Comparison of ENCODE assay signal across 20 cellular contexts in the genomic region with DNA sequence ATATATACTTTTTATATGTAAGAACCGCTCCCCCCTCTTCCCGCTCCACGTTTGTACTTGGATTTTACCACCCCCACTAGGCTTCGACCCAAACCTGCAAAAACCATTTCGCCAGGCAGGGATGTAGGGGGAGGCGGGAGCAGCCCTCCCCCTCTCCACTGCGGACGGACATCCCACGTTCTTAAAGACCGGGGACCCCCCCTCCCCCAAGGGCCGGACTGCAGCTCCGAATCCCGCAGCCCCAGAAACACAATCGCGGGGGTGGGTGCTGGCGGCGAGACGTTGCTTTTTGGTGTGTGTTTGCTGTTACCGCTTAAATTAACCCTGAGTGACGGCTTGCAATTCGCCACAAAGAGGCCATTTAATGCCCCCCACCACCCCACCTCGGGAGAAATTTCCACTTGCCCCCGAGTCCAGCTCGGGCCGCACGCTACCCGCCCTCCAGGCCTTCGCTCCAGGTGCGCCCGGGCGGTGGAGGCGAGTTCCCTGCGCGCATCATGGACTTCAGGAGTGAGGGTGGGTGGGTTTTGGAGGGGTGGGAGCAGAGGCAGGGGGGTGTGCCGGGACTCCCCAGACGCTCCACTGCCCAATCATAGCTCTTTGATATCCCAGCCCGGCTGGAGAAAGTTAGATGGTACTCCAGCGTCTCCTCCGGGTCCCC. TPM values are rescaled to one million over a fixed set of nuclear protein-coding genes. Genes with fewer than 3 reads are reported as not detected.
DNase-seq lines count a peak whose midpoint lies in the region; ATAC-seq and TF ChIP-seq lines count a peak whose summit lies in the region.
"Had no signal": no experiment of that assay in that cellular context is flagged by ENCODE, and none has a peak within 500 bp of the region (broad histone marks: within the 10 kb centered on the region; RNA-seq: fewer than 3 reads in every experiment).

No MANE protein-coding gene starts in this region.

- H3K4me1 Mint-ChIP-seq in naive thymus-derived CD4-positive, alpha-beta T cell, result peaks cover 17 to 33% (median 27%) of the 10 kb centered on the region in 7 donors

- peaks cover 100% of the 10 kb centered on the region for H3K27me3 ChIP-seq in HUES6 (ENCODE audit: control insufficient read depth, insufficient read depth, low read length)
- peaks cover 3 to 32% of the 10 kb centered on the region in 2 donors for H3K27me3 ChIP-seq in naive thymus-derived CD4-positive, alpha-beta T cell (ENCODE audit: control insufficient read depth in 2 of 2, insufficient read depth in 2 of 2, low read length in 2 of 2)
- no peaks in the 10 kb centered on the region for H3K27me3 ChIP-seq in testis
- H3K27me3 ChIP-seq: colonic mucosa had no signal

- intact Hi-C loops in naive thymus-derived CD4-positive, alpha-beta T cell (cut with micrococcal nuclease), result loop anchor here in 1 of 2 donors (5.0 kb wide), 1 partner anchor 51 kb away; no protein-coding TSS in a partner anchor
- intact Hi-C loops in testis (cut with DNase I; ENCODE audit: low total_unique reads), result no loop called here

- POLR2A ChIA-PET in naive thymus-derived CD4-positive, alpha-beta T cell (lab: Charles Lee), result no interaction called here

- no peak for TF ChIP-seq CTCF in astrocyte of the cerebellum (IDR thresholded peaks at IDR 0.05; ENCODE audit: low read depth, low read length, missing control alignments)
- no peak for TF ChIP-seq CTCF in testis (IDR thresholded peaks at IDR 0.05)

- peaks cover 0 to 2% (median 0%) of the 10 kb centered on the region in 11 donors for H3K9me3 Mint-ChIP-seq in naive thymus-derived CD4-positive, alpha-beta T cell
- H3K9me3 Mint-ChIP-seq: activated T-cell treated with anti-CD3 and anti-CD28 coated beads, Interleukin-2, amount 50 U/mL, for 72 hours; stimulated activated naive CD8-positive, alpha-beta T cell treated with anti-CD3 and anti-CD28 coated beads, Interleukin-15, amount 100 ng/mL, for 72 hours had no signal

- no peak overlapping the region for H3K27ac Mint-ChIP-seq in naive thymus-derived CD4-positive, alpha-beta T cell
- H3K27ac Mint-ChIP-seq: activated T-cell treated with anti-CD3 and anti-CD28 coated beads, Interleukin-2, amount 50 U/mL, for 72 hours; CD4-positive, CD25-positive, alpha-beta regulatory T cell; stimulated activated naive CD8-positive, alpha-beta T cell treated with anti-CD3 and anti-CD28 coated beads, Interleukin-15, amount 100 ng/mL, for 72 hours had no signal

- peaks cover 42% of the 10 kb centered on the region for H3K4me1 ChIP-seq in HUES6 (ENCODE audit: control insufficient read depth, insufficient read depth, low read length)
- peaks cover 5 to 9% of the 10 kb centered on the region in 2 donors for H3K4me1 ChIP-seq in naive thymus-derived CD4-positive, alpha-beta T cell (ENCODE audit: control insufficient read depth in 2 of 2, insufficient read depth in 2 of 2, low read length in 2 of 2)
- peaks cover 69% of the 10 kb centered on the region for H3K4me1 ChIP-seq in testis

- no peak overlapping the region for H3K27ac ChIP-seq in HUES6 (ENCODE audit: low read depth, low read length)
- no peak overlapping the region for H3K27ac ChIP-seq in naive thymus-derived CD4-positive, alpha-beta T cell (ENCODE audit: low read depth, low read length)
- peak overlapping the region in 1 of 2 donors; percentile 94 for H3K27ac ChIP-seq in testis

- in situ Hi-C loops in astrocyte of the cerebellum (cut with HindIII; ENCODE audit: low sequenced_read_pairs), result no loop called here

- H3K9ac ChIP-seq in HUES6 (ENCODE audit: low read length), result no peak overlapping the region

- H3K4me3 Mint-ChIP-seq in naive thymus-derived CD4-positive, alpha-beta T cell, result peak overlapping the region in 7 of 10 donors; percentile 12 to 94 (median 76)

- H3K36me3 Mint-ChIP-seq in naive thymus-derived CD4-positive, alpha-beta T cell, result peaks cover 0 to 9% (median 4%) of the 10 kb centered on the region in 5 donors
- H3K36me3 Mint-ChIP-seq: CD4-positive, CD25-positive, alpha-beta regulatory T cell had no signal

- H3K4me3 ChIP-seq in HUES6 (ENCODE audit: low read depth, low read length), result peak overlapping the region; percentile 40
- peak overlapping the region; percentile 0 for H3K4me3 ChIP-seq in astrocyte of the cerebellum (ENCODE audit: low read depth, low read length)
- H3K4me3 ChIP-seq in naive thymus-derived CD4-positive, alpha-beta T cell (ENCODE audit: low read length), result no peak overlapping the region
- H3K4me3 ChIP-seq in testis, result peak overlapping the region; percentile 55 to 56
- H3K4me3 ChIP-seq: colonic mucosa had no signal

- no peak for ATAC-seq in naive thymus-derived CD4-positive, alpha-beta T cell
- ATAC-seq: stimulated activated naive CD8-positive, alpha-beta T cell treated with anti-CD3 and anti-CD28 coated beads, Interleukin-15, amount 100 ng/mL, for 72 hours had no signal

- CTCF ChIA-PET in naive thymus-derived CD4-positive, alpha-beta T cell (lab: Charles Lee), result interaction anchor here (0.8 kb wide), 1 partner anchor 50 kb away, joined by 3 read pairs; no protein-coding TSS in a partner anchor

- no peaks in the 10 kb centered on the region for H3K36me3 ChIP-seq in HUES6 (ENCODE audit: control insufficient read depth, insufficient read depth, low read length)
- H3K36me3 ChIP-seq in naive thymus-derived CD4-positive, alpha-beta T cell (ENCODE audit: control insufficient read depth in 2 of 3, insufficient read depth in 3 of 3, low read length in 3 of 3), result no peaks in the 10 kb centered on the region
- no peaks in the 10 kb centered on the region for H3K36me3 ChIP-seq in testis (ENCODE audit: low read depth, missing control alignments)
- H3K36me3 ChIP-seq: colonic mucosa had no signal

- H3K27me3 Mint-ChIP-seq in naive thymus-derived CD4-positive, alpha-beta T cell, result peaks cover 42 to 65% (median 55%) of the 10 kb centered on the region in 5 donors

- H3K9me3 ChIP-seq in HUES6 (ENCODE audit: control insufficient read depth, insufficient read depth, low read depth, low read length) (no peaks in the 10 kb centered on the region), testis (no peaks in the 10 kb centered on the region)
- no peaks in the 10 kb centered on the region for H3K9me3 ChIP-seq in naive thymus-derived CD4-positive, alpha-beta T cell (ENCODE audit: control insufficient read depth in 2 of 3, low read length in 3 of 3)
- H3K9me3 ChIP-seq: colonic mucosa had no signal

- 52 to 57% methylated on average over 34 to 39 of the region's 39 CpGs for WGBS in testis, 2 donors

- DNase-seq in astrocyte of the cerebellum (ENCODE audit: low read depth), result no peak
- no peak for DNase-seq in naive thymus-derived CD4-positive, alpha-beta T cell
- no peak for DNase-seq in testis
- no peak for DNase-seq in 8988T
- no peak for DNase-seq in central memory CD4-positive, alpha-beta T cell
- DNase-seq in HK-2 (ENCODE audit: unreplicated experiment), result no peak
- DNase-seq: activated CD4-positive, alpha-beta T cell treated with anti-CD3 and anti-CD28 coated beads, Interleukin-2, amount 50 U/mL, for 1 hour; CD4-positive, CD25-positive, alpha-beta regulatory T cell; colonic mucosa; DMS79; Kasumi-1; NCI-H1436; NCI-H2227 treated with DMSO at 0.1 percent for 48 hours; stimulated activated CD4-positive, alpha-beta T cell treated with anti-CD3 and anti-CD28 coated beads, Interleukin-12 subunit alpha, Interleukin-12 subunit beta, amount 100 ng/mL, for 4 hours had no signal

- TF ChIP-seq POLR2A in testis (IDR thresholded peaks at IDR 0.05), result no peak

RNA-seq across cellular contexts. Expression of a gene that starts 15.8 kb away (rescaled TPM):
- 1 to 10 TPM; 2.4 to 7.7 (median 6.3) TPM for total RNA-seq in naive thymus-derived CD4-positive, alpha-beta T cell
- under 1 TPM; 0.41 to 0.77 TPM for polyA plus RNA-seq in naive thymus-derived CD4-positive, alpha-beta T cell
- total RNA-seq in testis, result 10 to 100 TPM; 51.7 to 62.4 TPM
- polyA plus RNA-seq in testis (ENCODE audit: insufficient read depth, low read depth, low replicate concordance), result 47.4 TPM
- total RNA-seq: epithelial cell of proximal tubule had no signal

RNA-seq across cellular contexts. Expression of a gene that starts 41.7 kb away (rescaled TPM):
- not detected for total RNA-seq in naive thymus-derived CD4-positive, alpha-beta T cell
- polyA plus RNA-seq in naive thymus-derived CD4-positive, alpha-beta T cell, result not detected
- total RNA-seq in testis, result 1 to 10 TPM; 1.4 to 2.8 TPM
- polyA plus RNA-seq in testis (ENCODE audit: insufficient read depth, low read depth, low replicate concordance), result 0.16 TPM
- total RNA-seq: CD4-positive, CD25-positive, alpha-beta regulatory T cell; mononuclear cell; SK-MEL-5 had no signal
- polyA plus RNA-seq: CD4-positive, CD25-positive, alpha-beta regulatory T cell had no signal

RNA-seq across cellular contexts. Expression of a gene that starts 54.1 kb away (rescaled TPM):
- total RNA-seq in naive thymus-derived CD4-positive, alpha-beta T cell, result 10 to 100 TPM in 4 of 5 experiments, 1 to 10 TPM in 1; 8.5 to 17.0 (median 13.8) TPM
- 10 to 100 TPM; 58.1 to 60.3 TPM for polyA plus RNA-seq in naive thymus-derived CD4-positive, alpha-beta T cell
- total RNA-seq in testis, result 10 to 100 TPM; 32.2 to 39.8 TPM
- polyA plus RNA-seq in testis (ENCODE audit: insufficient read depth, low read depth, low replicate concordance), result 21.6 TPM

Comparison
In these comparisons a context has a peak if more than half of its experiments do, and no peak if none do; other contexts are left out.
1. RNA of a gene that starts 15.8 kb away (total RNA-seq): 51.7 to 62.4 TPM in testis; 2.4 to 7.7 TPM in naive thymus-derived CD4-positive, alpha-beta T cell; every median in the first group is over 4 times any median in the second.